ENCODE assay signal across 1 cellular context in the genomic region with DNA sequence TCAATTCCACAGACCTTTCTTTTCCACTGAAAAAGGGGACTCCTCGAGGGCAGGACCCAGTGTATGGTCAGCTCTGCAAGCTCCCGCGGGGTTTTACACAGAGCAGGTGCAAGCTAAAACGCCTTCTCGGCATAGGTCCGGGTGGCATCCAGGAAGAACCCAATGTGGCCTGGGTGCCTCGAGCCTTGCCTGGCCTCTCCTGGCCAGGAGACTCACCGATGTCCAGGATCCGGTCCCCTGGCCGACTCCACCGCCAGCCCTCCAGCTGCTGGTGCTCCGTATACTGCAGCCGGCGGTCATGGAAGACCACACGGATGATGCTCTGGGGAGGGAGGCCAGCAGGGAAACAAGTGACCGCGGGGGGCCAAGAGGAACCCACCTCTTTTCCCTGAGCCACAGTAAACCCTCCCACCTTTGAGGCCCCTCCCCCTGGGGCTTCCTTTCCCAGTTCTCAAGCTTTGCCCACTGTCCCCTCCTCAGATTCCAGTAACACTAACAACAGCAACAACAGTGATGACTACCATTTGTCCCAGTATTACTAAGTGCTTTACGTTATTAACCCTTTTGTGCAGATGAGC.
TF ChIP-seq lines count a peak whose summit lies in the region.

No MANE protein-coding gene starts in this region.

TF ChIP-seq in GM23338, 12 proteins besides CTCF, POLR2A, EP300 and RAD21 (continued from another document):
- TF ChIP-seq ETS1 (IDR thresholded peaks at IDR 0.05) (no peak), CREB1 (CRISPR knock-in tag; IDR thresholded peaks at IDR 0.05; ENCODE audit: low read depth) (no peak), STAT1 (IDR thresholded peaks at IDR 0.05; ENCODE audit: unreplicated experiment) (no peak), EZH2phosphoT487 (IDR thresholded peaks at IDR 0.05; ENCODE audit: unreplicated experiment) (no peak), ZNF331 (CRISPR knock-in tag; IDR thresholded peaks at IDR 0.05; ENCODE audit: low read depth) (no peak), NANOG (IDR thresholded peaks at IDR 0.05; ENCODE audit: borderline replicate concordance) (no peak), ZNF462 (CRISPR knock-in tag; IDR thresholded peaks at IDR 0.05) (no peak)
